In genomic region chr16:67847064-67847861, GRCh38 we compare ENCODE assay signal across 8 cellular contexts. TPM values are rescaled to one million over a fixed set of nuclear protein-coding genes. Genes with fewer than 3 reads are reported as not detected.
DNase-seq lines count a peak whose midpoint lies in the region; ATAC-seq and TF ChIP-seq lines count a peak whose summit lies in the region.

Gene CENPT, minus strand, starts transcription at chr16:67847693. Its CDS starts 13,834 bp downstream, at chr16:67833859.

- TF ChIP-seq CTCF in coronary artery (IDR thresholded peaks at IDR 0.05): no peak

- H3K4me3 ChIP-seq in SK-N-MC: peak within 1 kb of the TSS; percentile 83
- H3K4me3 ChIP-seq in coronary artery: peak within 1 kb of the TSS; percentile 99

- peaks cover 6% of the 10 kb centered on the region; the same call in 1 of the 2 replicates for H3K36me3 ChIP-seq in SK-N-MC (ENCODE audit: insufficient read depth, low read length)

- ATAC-seq in GM19324 (IDR thresholded peaks at IDR 0.05; ENCODE audit: low FRiP score, unreplicated experiment): peak; percentile 34
- ATAC-seq in HG03196 (IDR thresholded peaks at IDR 0.05; ENCODE audit: unreplicated experiment): peak; percentile 34
- ATAC-seq in left lobe of liver: peak; percentile 67
- ATAC-seq in stimulated activated naive CD8-positive, alpha-beta T cell treated with anti-CD3 and anti-CD28 coated beads, Interleukin-15, Interleukin-2, amounts not matched to agents 100 U/mL and 50 U/mL, for 24 hours: peak; percentile 40

- peak within 1 kb of the TSS; percentile 86 for H3K9ac ChIP-seq in SK-N-MC (ENCODE audit: insufficient read length)

- H3K27ac ChIP-seq in SK-N-MC (peak within 1 kb of the TSS; percentile 92), coronary artery (peak within 1 kb of the TSS; percentile 96 to 98)

- DNase-seq in COR-L47 (lab: John Stamatoyannopoulos, UW): peak; percentile 62
- DNase-seq in SK-N-MC (ENCODE audit: low read depth, low spot score): no peak
- DNase-seq in coronary artery (ENCODE audit: low spot score): no peak
- DNase-seq in left lobe of liver (ENCODE audit: low spot score): no peak
- peak; percentile 27 for DNase-seq in stimulated activated naive CD8-positive, alpha-beta T cell treated with anti-CD3 and anti-CD28 coated beads, Interleukin-15, Interleukin-2, amounts not matched to agents 100 U/mL and 50 U/mL, for 24 hours
- DNase-seq in KG1 (lab: John Stamatoyannopoulos, UW): no peak

- no peaks in the 10 kb centered on the region for H3K9me3 ChIP-seq in SK-N-MC (ENCODE audit: low read depth, low read length)

RNA-seq across cellular contexts. Expression of gene CENPT, which starts in this region (rescaled TPM):
- 23.1 TPM for total RNA-seq in left lobe of liver

Comparison
In these comparisons a context has a peak if more than half of its experiments do, and no peak if none do; other contexts are left out.
1. DNase-seq: peak in COR-L47 (single experiment) and stimulated activated naive CD8-positive, alpha-beta T cell treated with anti-CD3 and anti-CD28 coated beads, Interleukin-15, Interleukin-2, amounts not matched to agents 100 U/mL and 50 U/mL, for 24 hours (single experiment); none in SK-N-MC (single experiment), coronary artery (single experiment), left lobe of liver (single experiment) and KG1 (single experiment).
2. Peak in every context shown above with its lines, with median percentiles within 50 percentile points of each other: ATAC-seq.